In the genomic region with DNA sequence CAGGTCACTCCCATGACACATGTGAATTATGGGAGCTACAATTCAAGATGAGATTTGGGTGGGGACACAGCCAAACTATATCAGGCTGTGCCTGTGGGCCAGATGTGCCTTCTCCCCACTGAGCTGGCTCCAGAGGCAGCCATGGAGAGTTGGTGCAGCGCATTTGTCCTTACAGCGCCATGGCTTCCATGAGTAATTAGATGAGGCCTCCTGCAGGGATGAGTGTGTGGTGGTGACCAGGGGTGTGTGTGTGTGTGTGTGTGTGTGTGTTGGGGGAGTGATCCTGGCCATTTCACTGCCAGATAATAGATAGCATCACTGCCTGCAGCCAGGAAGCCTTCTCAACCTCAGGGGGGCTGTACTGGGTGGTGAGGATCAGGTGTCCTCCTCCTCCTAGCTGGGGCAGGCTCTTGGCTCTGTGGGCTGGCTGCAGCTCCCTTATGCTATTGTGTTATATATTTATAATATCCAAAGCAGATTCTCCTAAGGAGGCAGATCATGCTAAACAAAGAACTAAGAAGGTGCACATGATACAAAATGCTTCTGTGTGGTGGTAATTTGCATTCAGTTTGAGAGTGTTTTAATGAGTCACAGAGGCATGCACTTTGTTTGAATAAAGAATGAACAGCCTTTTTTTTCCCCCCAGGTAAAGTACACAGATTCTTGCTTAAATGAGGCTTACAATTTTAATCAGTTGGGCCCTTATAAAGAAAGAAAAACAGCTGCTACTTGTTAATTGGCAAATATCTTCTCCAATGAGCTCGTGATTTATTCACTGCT, we compare ENCODE assay signal across 17 cellular contexts.
DNase-seq lines count a peak whose midpoint lies in the region; ATAC-seq, FAIRE-seq and TF ChIP-seq lines count a peak whose summit lies in the region.
"Had no signal": no experiment of that assay in that cellular context is flagged by ENCODE, and none has a peak within 500 bp of the region (broad histone marks: within the 10 kb centered on the region; RNA-seq: fewer than 3 reads in every experiment).

No MANE protein-coding gene starts in this region.

- H3K36me3 ChIP-seq in upper lobe of right lung: no peaks in the 10 kb centered on the region
- H3K36me3 ChIP-seq in mucosa of descending colon (ENCODE audit: low read depth): no peaks in the 10 kb centered on the region

- H3K4me3 ChIP-seq in upper lobe of right lung: no peak overlapping the region
- H3K4me3 ChIP-seq in mucosa of descending colon: no peak overlapping the region

- H3K4me1 ChIP-seq in upper lobe of right lung (no peaks in the 10 kb centered on the region), mucosa of descending colon (ENCODE audit: low read depth) (no peaks in the 10 kb centered on the region)

- intact Hi-C loops in upper lobe of right lung (cut with DNase I): no loop called here
- intact Hi-C loops in mucosa of descending colon (cut with DNase I, micrococcal nuclease): no loop called here

- H3K27me3 ChIP-seq in upper lobe of right lung: no peaks in the 10 kb centered on the region

- ATAC-seq in upper lobe of right lung (peak; percentile 16), HG03280 (IDR thresholded peaks at IDR 0.05; ENCODE audit: unreplicated experiment) (no peak), HG02588 (IDR thresholded peaks at IDR 0.05; ENCODE audit: unreplicated experiment) (no peak), mucosa of descending colon (no peak)

- DNase-seq in NCI-H345 (lab: John Stamatoyannopoulos, UW) (peak; percentile 32), NCI-H345 treated with DMSO at 0.1 percent for 48 hours (lab: John Stamatoyannopoulos, UW; ENCODE audit: unreplicated experiment) (no peak), RPMI7951 (ENCODE audit: low read depth) (peak; percentile 50), upper lobe of right lung (no peak), mucosa of descending colon (no peak)
- DNase-seq: COR-L47, DMS153, H7, Karpas-422, NCI-H2081 treated with DMSO at 0.1 percent for 48 hours, NCI-H446 had no signal

- no peaks in the 10 kb centered on the region for H3K9me3 ChIP-seq in upper lobe of right lung
- H3K9me3 ChIP-seq in mucosa of descending colon: no peaks in the 10 kb centered on the region

- FAIRE-seq in islet of Langerhans (lab: Jason Lieb, UNC): peak; percentile 76
- FAIRE-seq: A204.1, GM18507 had no signal

- no peak overlapping the region for H3K27ac ChIP-seq in upper lobe of right lung
- H3K27ac ChIP-seq: C4-2B had no signal

- TF ChIP-seq CTCF in upper lobe of right lung (IDR thresholded peaks at IDR 0.05): no peak
- TF ChIP-seq CTCF in mucosa of descending colon (IDR thresholded peaks at IDR 0.05): no peak

Comparison
In these comparisons a context has a peak if more than half of its experiments do, and no peak if none do; other contexts are left out.
1. DNase-seq: peak in NCI-H345 (single experiment) and RPMI7951 (single experiment); none in NCI-H345 treated with DMSO at 0.1 percent for 48 hours (single experiment), upper lobe of right lung (single experiment) and mucosa of descending colon (0 of 3).